ENCODE assay signal across 21 cellular contexts in genomic region chr5:12246016-12246415, GRCh38.
"Had no signal": no experiment of that assay in that cellular context is flagged by ENCODE, and none has a peak within 500 bp of the region (broad histone marks: within the 10 kb centered on the region; RNA-seq: fewer than 3 reads in every experiment).

No MANE protein-coding gene starts in this region.

- H3K27ac Mint-ChIP-seq: activated CD8-positive, alpha-beta T cell treated with anti-CD3 and anti-CD28 coated beads, Interleukin-2, amount 10 ng/mL, durations not matched to agents 7 days and 5 days; activated naive CD8-positive, alpha-beta T cell treated with anti-CD3 and anti-CD28 coated beads, Interleukin-2, amount 10 ng/mL, durations not matched to agents 7 days and 5 days; brain had no signal

- H3K36me3 Mint-ChIP-seq: activated naive CD8-positive, alpha-beta T cell treated with anti-CD3 and anti-CD28 coated beads, Interleukin-2, amount 10 ng/mL, durations not matched to agents 7 days and 5 days; brain had no signal

- H3K27me3 Mint-ChIP-seq: activated naive CD8-positive, alpha-beta T cell treated with anti-CD3 and anti-CD28 coated beads, Interleukin-2, amount 10 ng/mL, durations not matched to agents 7 days and 5 days; brain; central memory CD8-positive, alpha-beta T cell had no signal

- H3K4me1 Mint-ChIP-seq: activated naive CD8-positive, alpha-beta T cell treated with anti-CD3 and anti-CD28 coated beads, Interleukin-2, amount 10 ng/mL, durations not matched to agents 7 days and 5 days; central memory CD8-positive, alpha-beta T cell had no signal

- H3K4me3 Mint-ChIP-seq: activated CD8-positive, alpha-beta T cell treated with anti-CD3 and anti-CD28 coated beads, Interleukin-2, amount 10 ng/mL, durations not matched to agents 7 days and 5 days; activated naive CD8-positive, alpha-beta T cell treated with anti-CD3 and anti-CD28 coated beads, Interleukin-2, amount 10 ng/mL, durations not matched to agents 7 days and 5 days; brain; central memory CD8-positive, alpha-beta T cell had no signal

- H3K9me3 ChIP-seq: adrenal gland, SK-N-SH had no signal

- H3K4me3 ChIP-seq: adrenal gland, PC-9 had no signal

- DNase-seq: activated CD4-positive, alpha-beta T cell treated with anti-CD3 and anti-CD28 coated beads for 4 hours; activated CD4-positive, alpha-beta T cell treated with anti-CD3 and anti-CD28 coated beads, Interleukin-2, amount 50 U/mL, for 4 hours; activated CD8-positive, alpha-beta memory T cell treated with anti-CD3 and anti-CD28 coated beads, Interleukin-2, amount 50 U/mL, for 48 hours; activated CD8-positive, alpha-beta T cell treated with anti-CD3 and anti-CD28 coated beads, Interleukin-2, amount 10 ng/mL, durations not matched to agents 7 days and 5 days; activated naive CD4-positive, alpha-beta T cell treated with anti-CD3 and anti-CD28 coated beads, Interleukin-2, amount 50 U/mL, for 16 hours; activated naive CD8-positive, alpha-beta T cell treated with anti-CD3 and anti-CD28 coated beads, Interleukin-2, amount 10 ng/mL, durations not matched to agents 7 days and 5 days; activated T-cell treated with anti-CD3 and anti-CD28 coated beads, Interleukin-2, amount 50 U/mL, for 1 hour; adrenal gland; anterior cingulate cortex; NCI-H1092; NCI-H1930; NCI-H345; NCI-H510A; NCI-H526 treated with DMSO at 0.1 percent for 48 hours; PC-9; SK-N-SH; T-helper 1 cell had no signal

- H3K36me3 ChIP-seq: adrenal gland had no signal

- H3K27ac ChIP-seq: adrenal gland, PC-9 had no signal

- H3K27me3 ChIP-seq: adrenal gland had no signal

- ATAC-seq: activated CD4-positive, CD25-positive, alpha-beta regulatory T cell treated with anti-CD3 and anti-CD28 coated beads, Interleukin-2, amount 50 U/mL, for 24 hours; activated CD8-positive, alpha-beta T cell treated with anti-CD3 and anti-CD28 coated beads, Interleukin-2, amount 10 ng/mL, durations not matched to agents 7 days and 5 days; Right ventricle myocardium inferior had no signal

- H3K9me3 Mint-ChIP-seq: brain had no signal

- H3K4me1 ChIP-seq: adrenal gland had no signal
